Comparison of ENCODE assay signal across 1 cellular context in genomic region chr10:96043157-96043894, GRCh38.
TF ChIP-seq lines count a peak whose summit lies in the region.

CCNJ (plus strand) TSS chr10:96043583; CDS start chr10:96044394, 811 bp downstream.

TF ChIP-seq in HepG2, 621 proteins besides CTCF, POLR2A, EP300 and RAD21 (continued from another document and continues in another):
- TF ChIP-seq, protein P1, sequence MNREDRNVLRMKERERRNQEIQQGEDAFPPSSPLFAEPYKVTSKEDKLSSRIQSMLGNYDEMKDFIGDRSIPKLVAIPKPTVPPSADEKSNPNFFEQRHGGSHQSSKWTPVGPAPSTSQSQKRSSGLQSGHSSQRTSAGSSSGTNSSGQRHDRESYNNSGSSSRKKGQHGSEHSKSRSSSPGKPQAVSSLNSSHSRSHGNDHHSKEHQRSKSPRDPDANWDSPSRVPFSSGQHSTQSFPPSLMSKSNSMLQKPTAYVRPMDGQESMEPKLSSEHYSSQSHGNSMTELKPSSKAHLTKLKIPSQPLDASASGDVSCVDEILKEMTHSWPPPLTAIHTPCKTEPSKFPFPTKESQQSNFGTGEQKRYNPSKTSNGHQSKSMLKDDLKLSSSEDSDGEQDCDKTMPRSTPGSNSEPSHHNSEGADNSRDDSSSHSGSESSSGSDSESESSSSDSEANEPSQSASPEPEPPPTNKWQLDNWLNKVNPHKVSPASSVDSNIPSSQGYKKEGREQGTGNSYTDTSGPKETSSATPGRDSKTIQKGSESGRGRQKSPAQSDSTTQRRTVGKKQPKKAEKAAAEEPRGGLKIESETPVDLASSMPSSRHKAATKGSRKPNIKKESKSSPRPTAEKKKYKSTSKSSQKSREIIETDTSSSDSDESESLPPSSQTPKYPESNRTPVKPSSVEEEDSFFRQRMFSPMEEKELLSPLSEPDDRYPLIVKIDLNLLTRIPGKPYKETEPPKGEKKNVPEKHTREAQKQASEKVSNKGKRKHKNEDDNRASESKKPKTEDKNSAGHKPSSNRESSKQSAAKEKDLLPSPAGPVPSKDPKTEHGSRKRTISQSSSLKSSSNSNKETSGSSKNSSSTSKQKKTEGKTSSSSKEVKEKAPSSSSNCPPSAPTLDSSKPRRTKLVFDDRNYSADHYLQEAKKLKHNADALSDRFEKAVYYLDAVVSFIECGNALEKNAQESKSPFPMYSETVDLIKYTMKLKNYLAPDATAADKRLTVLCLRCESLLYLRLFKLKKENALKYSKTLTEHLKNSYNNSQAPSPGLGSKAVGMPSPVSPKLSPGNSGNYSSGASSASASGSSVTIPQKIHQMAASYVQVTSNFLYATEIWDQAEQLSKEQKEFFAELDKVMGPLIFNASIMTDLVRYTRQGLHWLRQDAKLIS (CRISPR knock-in tag; IDR thresholded peaks at IDR 0.05) = no peak
- TF ChIP-seq ZNF572 (CRISPR knock-in tag; IDR thresholded peaks at IDR 0.05) = no peak
- TF ChIP-seq ZNF441 (CRISPR knock-in tag; IDR thresholded peaks at IDR 0.05; ENCODE audit: borderline replicate concordance) = peak; percentile 49; the same call in 1 of the 2 replicates
- TF ChIP-seq, protein P2, sequence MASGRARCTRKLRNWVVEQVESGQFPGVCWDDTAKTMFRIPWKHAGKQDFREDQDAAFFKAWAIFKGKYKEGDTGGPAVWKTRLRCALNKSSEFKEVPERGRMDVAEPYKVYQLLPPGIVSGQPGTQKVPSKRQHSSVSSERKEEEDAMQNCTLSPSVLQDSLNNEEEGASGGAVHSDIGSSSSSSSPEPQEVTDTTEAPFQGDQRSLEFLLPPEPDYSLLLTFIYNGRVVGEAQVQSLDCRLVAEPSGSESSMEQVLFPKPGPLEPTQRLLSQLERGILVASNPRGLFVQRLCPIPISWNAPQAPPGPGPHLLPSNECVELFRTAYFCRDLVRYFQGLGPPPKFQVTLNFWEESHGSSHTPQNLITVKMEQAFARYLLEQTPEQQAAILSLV (CRISPR knock-in tag; IDR thresholded peaks at IDR 0.05; ENCODE audit: borderline replicate concordance) = no peak; the same call in 1 of the 2 replicates
- peak; percentile 68; the same call in 1 of the 2 replicates for TF ChIP-seq RXRA (CRISPR knock-in tag; IDR thresholded peaks at IDR 0.05)
- no peak for TF ChIP-seq ZNF720 (CRISPR knock-in tag; IDR thresholded peaks at IDR 0.05)
- TF ChIP-seq PLSCR1 (CRISPR knock-in tag; IDR thresholded peaks at IDR 0.05; ENCODE audit: borderline replicate concordance) = no peak
- no peak for TF ChIP-seq NR2F2 (IDR thresholded peaks at IDR 0.05; ENCODE audit: borderline replicate concordance, low read depth)
- TF ChIP-seq ZSCAN30 (CRISPR knock-in tag; IDR thresholded peaks at IDR 0.05) = no peak
- peak; percentile 17; the same call in 1 of the 2 replicates for TF ChIP-seq MLXIP (CRISPR knock-in tag; IDR thresholded peaks at IDR 0.05; ENCODE audit: borderline replicate concordance)
- TF ChIP-seq, protein P3, sequence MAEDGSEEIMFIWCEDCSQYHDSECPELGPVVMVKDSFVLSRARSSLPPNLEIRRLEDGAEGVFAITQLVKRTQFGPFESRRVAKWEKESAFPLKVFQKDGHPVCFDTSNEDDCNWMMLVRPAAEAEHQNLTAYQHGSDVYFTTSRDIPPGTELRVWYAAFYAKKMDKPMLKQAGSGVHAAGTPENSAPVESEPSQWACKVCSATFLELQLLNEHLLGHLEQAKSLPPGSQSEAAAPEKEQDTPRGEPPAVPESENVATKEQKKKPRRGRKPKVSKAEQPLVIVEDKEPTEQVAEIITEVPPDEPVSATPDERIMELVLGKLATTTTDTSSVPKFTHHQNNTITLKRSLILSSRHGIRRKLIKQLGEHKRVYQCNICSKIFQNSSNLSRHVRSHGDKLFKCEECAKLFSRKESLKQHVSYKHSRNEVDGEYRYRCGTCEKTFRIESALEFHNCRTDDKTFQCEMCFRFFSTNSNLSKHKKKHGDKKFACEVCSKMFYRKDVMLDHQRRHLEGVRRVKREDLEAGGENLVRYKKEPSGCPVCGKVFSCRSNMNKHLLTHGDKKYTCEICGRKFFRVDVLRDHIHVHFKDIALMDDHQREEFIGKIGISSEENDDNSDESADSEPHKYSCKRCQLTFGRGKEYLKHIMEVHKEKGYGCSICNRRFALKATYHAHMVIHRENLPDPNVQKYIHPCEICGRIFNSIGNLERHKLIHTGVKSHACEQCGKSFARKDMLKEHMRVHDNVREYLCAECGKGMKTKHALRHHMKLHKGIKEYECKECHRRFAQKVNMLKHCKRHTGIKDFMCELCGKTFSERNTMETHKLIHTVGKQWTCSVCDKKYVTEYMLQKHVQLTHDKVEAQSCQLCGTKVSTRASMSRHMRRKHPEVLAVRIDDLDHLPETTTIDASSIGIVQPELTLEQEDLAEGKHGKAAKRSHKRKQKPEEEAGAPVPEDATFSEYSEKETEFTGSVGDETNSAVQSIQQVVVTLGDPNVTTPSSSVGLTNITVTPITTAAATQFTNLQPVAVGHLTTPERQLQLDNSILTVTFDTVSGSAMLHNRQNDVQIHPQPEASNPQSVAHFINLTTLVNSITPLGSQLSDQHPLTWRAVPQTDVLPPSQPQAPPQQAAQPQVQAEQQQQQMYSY (CRISPR knock-in tag; IDR thresholded peaks at IDR 0.05) = 0 out of 2 replicates have a peak, but pooled peaks have one; percentile 35
- TF ChIP-seq RXRB (CRISPR knock-in tag; IDR thresholded peaks at IDR 0.05; ENCODE audit: borderline replicate concordance) = no peak; the same call in 1 of the 2 replicates
- TF ChIP-seq ZNF598 (CRISPR knock-in tag; IDR thresholded peaks at IDR 0.05; ENCODE audit: borderline replicate concordance) = no peak; the same call in 1 of the 2 replicates
- no peak for TF ChIP-seq ZMYM2 (CRISPR knock-in tag; IDR thresholded peaks at IDR 0.05)
- TF ChIP-seq PTBP1 (IDR thresholded peaks at IDR 0.05; ENCODE audit: low read depth, low read length, poor library complexity, severe bottlenecking) = no peak
- peak; percentile 91 for TF ChIP-seq ZNF446 (CRISPR knock-in tag; IDR thresholded peaks at IDR 0.05)
- no peak for TF ChIP-seq ZNF460 (CRISPR knock-in tag; IDR thresholded peaks at IDR 0.05; ENCODE audit: borderline replicate concordance)
- peak; percentile 71; the same call in 1 of the 2 replicates for TF ChIP-seq GABPB1 (CRISPR knock-in tag; IDR thresholded peaks at IDR 0.05)
- no peak for TF ChIP-seq SNAI1 (CRISPR knock-in tag; IDR thresholded peaks at IDR 0.05; ENCODE audit: borderline replicate concordance)
- peak; percentile 93 for TF ChIP-seq ZNF547 (CRISPR knock-in tag; IDR thresholded peaks at IDR 0.05)
- TF ChIP-seq IRF1 (CRISPR knock-in tag; IDR thresholded peaks at IDR 0.05; ENCODE audit: low read depth) = no peak
- TF ChIP-seq, protein P4, sequence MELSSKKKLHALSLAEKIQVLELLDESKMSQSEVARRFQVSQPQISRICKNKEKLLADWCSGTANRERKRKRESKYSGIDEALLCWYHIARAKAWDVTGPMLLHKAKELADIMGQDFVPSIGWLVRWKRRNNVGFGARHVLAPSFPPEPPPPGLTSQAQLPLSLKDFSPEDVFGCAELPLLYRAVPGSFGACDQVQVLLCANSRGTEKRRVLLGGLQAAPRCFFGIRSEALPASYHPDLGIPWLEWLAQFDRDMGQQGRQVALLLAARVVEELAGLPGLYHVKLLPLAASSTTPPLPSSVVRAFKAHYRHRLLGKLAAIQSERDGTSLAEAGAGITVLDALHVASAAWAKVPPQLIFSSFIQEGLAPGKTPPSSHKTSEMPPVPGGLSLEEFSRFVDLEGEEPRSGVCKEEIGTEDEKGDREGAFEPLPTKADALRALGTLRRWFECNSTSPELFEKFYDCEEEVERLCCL (CRISPR knock-in tag; IDR thresholded peaks at IDR 0.05; ENCODE audit: borderline replicate concordance) = no peak
- TF ChIP-seq ETV6 (CRISPR knock-in tag; conservative IDR thresholded peaks at IDR 0.05) = 0 out of 2 replicates have a peak, but pooled peaks have one; percentile 34
- TF ChIP-seq GTF2F1 (IDR thresholded peaks at IDR 0.05; ENCODE audit: low read length) = no peak
- TF ChIP-seq GFI1 (CRISPR knock-in tag; IDR thresholded peaks at IDR 0.05; ENCODE audit: borderline replicate concordance) = no peak; the same call in 1 of the 2 replicates
- TF ChIP-seq HDAC2 (CRISPR knock-in tag; IDR thresholded peaks at IDR 0.05) = peak; percentile 39; the same call in 1 of the 2 replicates
- peak; percentile 90 for TF ChIP-seq ZNF574 (CRISPR knock-in tag; IDR thresholded peaks at IDR 0.05)
- no peak for TF ChIP-seq KDM4B (CRISPR knock-in tag; IDR thresholded peaks at IDR 0.05)
- 0 out of 2 replicates have a peak, but pooled peaks have one; percentile 51 for TF ChIP-seq ZNF138 (CRISPR knock-in tag; IDR thresholded peaks at IDR 0.05; ENCODE audit: low read depth)
